ENCODE assay signal across 1 cellular context in genomic region chr15:75669191-75669878, GRCh38.
TF ChIP-seq lines count a peak whose summit lies in the region.

No MANE protein-coding gene starts in this region.

TF ChIP-seq in H1, 55 proteins besides CTCF, POLR2A, EP300 and RAD21:
- TF ChIP-seq TAF7 (optimal IDR thresholded peaks at IDR 0.05; ENCODE audit: borderline replicate concordance, low read depth, low read length) (no peak), TAF1 (IDR thresholded peaks at IDR 0.05; ENCODE audit: low read depth, low read length) (no peak), CEBPB (IDR thresholded peaks at IDR 0.05; ENCODE audit: low read depth, low read length) (no peak), CBX8 (IDR thresholded peaks at IDR 0.05; ENCODE audit: borderline replicate concordance, low read depth, low read length) (no peak), SRF (IDR thresholded peaks at IDR 0.05; ENCODE audit: low read depth, low read length) (no peak), CHD7 (IDR thresholded peaks at IDR 0.05; ENCODE audit: insufficient replicate concordance, low read length) (no peak), E2F6 (IDR thresholded peaks at IDR 0.05) (no peak), RXRA (IDR thresholded peaks at IDR 0.05; ENCODE audit: insufficient read depth, low read depth, low read length) (no peak), FOSL1 (IDR thresholded peaks at IDR 0.05; ENCODE audit: insufficient read depth, low read depth, low read length) (no peak), MAFK (IDR thresholded peaks at IDR 0.05; ENCODE audit: low read depth, low read length) (no peak), HDAC2 (IDR thresholded peaks at IDR 0.05; ENCODE audit: borderline replicate concordance in 1 of 2, low read depth in 2 of 2, low read length in 2 of 2) (no peak), SP2 (IDR thresholded peaks at IDR 0.05; ENCODE audit: low read length) (no peak), RBBP5 (IDR thresholded peaks at IDR 0.05; ENCODE audit: borderline replicate concordance, low read depth, low read length) (no peak), TEAD4 (IDR thresholded peaks at IDR 0.05; ENCODE audit: low read depth, low read length) (no peak), JUND (IDR thresholded peaks at IDR 0.05; ENCODE audit: low read length) (no peak), KDM5A (IDR thresholded peaks at IDR 0.05; ENCODE audit: low read length) (no peak)
